Comparison of ENCODE assay signal across 8 cellular contexts in the genomic region with DNA sequence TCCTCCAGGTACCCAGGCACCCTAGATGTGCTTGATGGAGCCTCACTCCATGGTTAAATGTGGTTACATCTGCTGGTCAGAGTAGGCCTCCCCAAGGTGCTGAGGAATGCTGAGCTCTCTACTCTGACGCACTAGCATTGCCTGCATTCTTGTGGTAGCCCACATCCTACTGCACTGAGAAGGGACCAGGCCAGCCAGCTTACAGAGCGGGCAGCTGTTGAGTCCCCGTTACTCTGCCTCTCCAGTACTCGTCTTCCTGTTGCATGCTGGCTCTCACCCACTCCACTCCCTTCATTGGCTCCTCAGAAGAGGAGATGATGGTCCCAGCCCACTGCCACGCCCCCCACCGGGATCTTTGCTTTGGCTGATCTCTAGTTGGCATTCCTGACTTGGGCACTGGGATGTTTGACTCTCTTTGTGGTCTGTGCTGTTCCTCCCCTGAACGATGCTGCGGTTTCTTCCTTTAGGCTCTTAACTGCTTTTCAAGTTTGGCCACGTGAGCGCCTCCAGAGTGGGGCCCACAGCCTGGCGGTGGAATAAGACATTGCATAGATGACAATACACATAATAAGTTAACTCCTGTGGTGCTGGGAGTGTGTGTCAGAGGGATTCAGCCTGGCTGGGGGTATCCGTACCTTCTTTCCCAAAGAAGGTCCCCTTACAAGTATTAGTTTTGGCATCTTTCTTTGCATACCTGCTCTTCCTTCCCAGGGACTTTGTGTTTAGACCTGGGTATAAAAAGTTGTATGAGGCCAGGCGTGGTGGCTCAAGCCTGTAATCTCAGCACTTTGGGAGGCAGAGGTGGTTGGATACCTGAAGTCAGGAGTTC. TPM values are rescaled to one million over a fixed set of nuclear protein-coding genes. Genes with fewer than 3 reads are reported as not detected.
A peak's percentile ranks its signal among the peaks of the same experiment; 100 is the strongest.
DNase-seq lines count a peak whose midpoint lies in the region; ATAC-seq lines count a peak whose summit lies in the region.

No MANE protein-coding gene starts in this region.

- H3K56ac ChIP-seq in mesendoderm (ENCODE audit: low read length): no peak overlapping the region

- H3K4me3 Mint-ChIP-seq in T-cell: peak overlapping the region; percentile 49 to 79 (median 53)

- H2BK5ac ChIP-seq in mesendoderm (ENCODE audit: low read length): no peak overlapping the region

- H3K27ac Mint-ChIP-seq in T-cell: peak overlapping the region; percentile 92 to 98

- DNase-seq in T-cell (peak; percentile 51 to 81 (median 68)), amniotic stem cell (lab: John Stamatoyannopoulos, UW) (peak; percentile 100), mesendoderm (peak; percentile 71), NCI-H82 treated with DMSO at 0.1 percent for 48 hours (lab: John Stamatoyannopoulos, UW; ENCODE audit: unreplicated experiment) (no peak)
- peak; percentile 52 for DNase-seq in stimulated activated naive CD4-positive, alpha-beta T cell treated with Interleukin-2 at 50 U/mL for 16 hours (lab: John Stamatoyannopoulos, UW)

- no peak overlapping the region for H4K5ac ChIP-seq in mesendoderm (ENCODE audit: low read length)

- H3K23ac ChIP-seq in mesendoderm (ENCODE audit: low read length): no peak overlapping the region

- CTCF ChIA-PET in T-cell (lab: Charles Lee): interaction anchor here in 1 of 2 donors (0.6 to 2.3 kb wide), 4 partner anchors 18 to 145 kb away, joined by 3 to 26 read pairs (median 4); a partner anchor contains a TSS

- H3K27ac ChIP-seq in mesendoderm (ENCODE audit: low read depth, low read length): no peak overlapping the region

- H3K9ac ChIP-seq in mesendoderm (ENCODE audit: low read length): no peak overlapping the region

- H3K4me2 ChIP-seq in mesendoderm (ENCODE audit: low read length): no peak overlapping the region

- no peaks in the 10 kb centered on the region for H3K79me1 ChIP-seq in mesendoderm (ENCODE audit: low read length)

- H3K27me3 ChIP-seq in mesendoderm (ENCODE audit: insufficient read depth, low read length, poor library complexity): no peaks in the 10 kb centered on the region

- POLR2A ChIA-PET in T-cell (lab: Charles Lee): interaction anchor here in 1 of 2 donors (1.4 kb wide), 1 partner anchor 28 kb away, joined by 11 read pairs; no protein-coding TSS in a partner anchor

- H3K4me3 ChIP-seq in mesendoderm (ENCODE audit: low read length): no peak overlapping the region

- peaks cover 49 to 70% (median 57%) of the 10 kb centered on the region in 3 donors for H3K4me1 Mint-ChIP-seq in T-cell

- H4K8ac ChIP-seq in mesendoderm (ENCODE audit: low read depth, low read length): no peak overlapping the region

- H2BK15ac ChIP-seq in mesendoderm (replicated peaks; ENCODE audit: low read depth): no peak overlapping the region

- no peaks in the 10 kb centered on the region for H3K79me2 ChIP-seq in mesendoderm (ENCODE audit: control insufficient read depth, insufficient read depth, low read length)

- WGBS in mesendoderm (ENCODE audit: extremely low coverage, insufficient coverage, low lambda C conversion rate): no CpG with 5 or more reads among the region's 13 CpGs

- H2AK5ac ChIP-seq in mesendoderm (ENCODE audit: low read length): no peak overlapping the region

- no peak overlapping the region for H2BK120ac ChIP-seq in mesendoderm (ENCODE audit: low read depth, low read length)

- peak; percentile 57 for ATAC-seq in GM18499 (IDR thresholded peaks at IDR 0.05; ENCODE audit: insufficient read depth, unreplicated experiment)
- peak; percentile 58 for ATAC-seq in HG03342 (IDR thresholded peaks at IDR 0.05; ENCODE audit: unreplicated experiment)
- ATAC-seq in T-cell (replicated peaks in 1 of 4): peak; percentile 92 to 97 (median 94)
- ATAC-seq in GM18858 (IDR thresholded peaks at IDR 0.05; ENCODE audit: unreplicated experiment): no peak

- no peaks in the 10 kb centered on the region for H3K36me3 ChIP-seq in mesendoderm (ENCODE audit: control insufficient read depth, insufficient read depth, low read length)

- no peaks in the 10 kb centered on the region for H3K27me3 Mint-ChIP-seq in T-cell

- peaks cover 14% of the 10 kb centered on the region for H3K36me3 Mint-ChIP-seq in T-cell

- H3K18ac ChIP-seq in mesendoderm (ENCODE audit: low read length): no peak overlapping the region

- H3K9me3 Mint-ChIP-seq in T-cell: no peaks in the 10 kb centered on the region

- no peak overlapping the region for H3K4ac ChIP-seq in mesendoderm (ENCODE audit: low read depth, low read length)

- H3K4me1 ChIP-seq in mesendoderm (ENCODE audit: control insufficient read depth, low read depth, low read length): no peaks in the 10 kb centered on the region

RNA-seq across cellular contexts. Expression of a gene that starts 18.6 kb away (rescaled TPM):
- total RNA-seq in T-cell: 10 to 100 TPM in 2 of 5 donors, 1 to 10 TPM in 3; 5.6 to 10.7 (median 9.7) TPM
- polyA plus RNA-seq in mesendoderm (2013, experiment 1 of 2): 0.15 TPM
- 0.36 TPM for polyA plus RNA-seq in mesendoderm (2013, experiment 2 of 2)
